In genomic region chr10:102055647-102056419, GRCh38 we compare ENCODE assay signal across 8 cellular contexts. TPM values are rescaled to one million over a fixed set of nuclear protein-coding genes. Genes with fewer than 3 reads are reported as not detected.
A peak's percentile ranks its signal among the peaks of the same experiment; 100 is the strongest.
DNase-seq lines count a peak whose midpoint lies in the region; ATAC-seq and TF ChIP-seq lines count a peak whose summit lies in the region.

ARMH3 (minus strand) TSS chr10:102056173; CDS start chr10:102040114, 16,059 bp downstream.

- H3K9me3 ChIP-seq in heart right ventricle: no peaks in the 10 kb centered on the region
- no peaks in the 10 kb centered on the region for H3K9me3 ChIP-seq in upper lobe of left lung

- DNase-seq in GM12865 (ENCODE audit: low read depth) (peak; percentile 98), NCI-H1417 treated with DMSO at 0.1 percent for 48 hours (lab: John Stamatoyannopoulos, UW) (peak; percentile 50), T-cell (peak; percentile 75 to 91 (median 84)), heart right ventricle (peak; percentile 90 to 96), posterior cingulate gyrus (peak; percentile 89 to 99 (median 93)), upper lobe of left lung (peak; percentile 97 to 98)

- CTCF ChIA-PET in T-cell (lab: Charles Lee): interaction anchor here (0.7 to 1.7 kb wide), 2 partner anchors 46 to 1760 kb away, joined by 3 to 6 read pairs; no protein-coding TSS in a partner anchor

- peak within 1 kb of the TSS; percentile 88 to 96 (median 94) for H3K4me3 Mint-ChIP-seq in T-cell

- no peaks in the 10 kb centered on the region for H3K36me3 Mint-ChIP-seq in T-cell

- WGBS in adipose tissue, 3 donors: 0 to 1% (median 1%) methylated on average over 59 to 79 of the region's 79 CpGs
- 0 to 1% methylated on average over 75 to 79 of the region's 79 CpGs for WGBS in heart right ventricle, 2 donors
- 1 to 3% methylated on average over 11 to 57 of the region's 79 CpGs for WGBS in upper lobe of left lung, 2 donors

- H3K27ac ChIP-seq in adipose tissue (ENCODE audit: low read depth, low read length) (peak within 1 kb of the TSS; percentile 25), heart right ventricle (peak within 1 kb of the TSS; percentile 85 to 98 (median 95)), upper lobe of left lung (peak within 1 kb of the TSS; percentile 91 to 96 (median 93))

- H3K27ac Mint-ChIP-seq in T-cell: peak within 1 kb of the TSS; percentile 92 to 96

- ATAC-seq in HG02759 (IDR thresholded peaks at IDR 0.05; ENCODE audit: unreplicated experiment): peak; percentile 96
- peak; percentile 95 to 97 (median 96) for ATAC-seq in T-cell (replicated peaks in 1 of 4)
- ATAC-seq in heart right ventricle: peak; percentile 96 to 99 (median 98)
- peak; percentile 96 to 99 for ATAC-seq in upper lobe of left lung (ENCODE audit: low FRiP score in 2 of 2)

- H3K27me3 ChIP-seq in heart right ventricle (no peaks in the 10 kb centered on the region), upper lobe of left lung (no peaks in the 10 kb centered on the region)

- TF ChIP-seq POLR2A in upper lobe of left lung (IDR thresholded peaks at IDR 0.05): peak in 3 of 4 donors; percentile 41 to 88 (median 44)

- no peaks in the 10 kb centered on the region for H3K9me3 Mint-ChIP-seq in T-cell

- POLR2A ChIA-PET in T-cell (lab: Charles Lee): interaction anchor here (0.5 to 0.6 kb wide), 2 partner anchors 93 to 193 kb away, joined by 3 to 4 read pairs; no protein-coding TSS in a partner anchor

- TF ChIP-seq CTCF in GM12865 (IDR thresholded peaks at IDR 0.05; ENCODE audit: insufficient read depth, low read depth, low read length, missing control alignments) (no peak), heart right ventricle (IDR thresholded peaks at IDR 0.05) (no peak), upper lobe of left lung (IDR thresholded peaks at IDR 0.05) (peak in 4 of 6 experiments; percentile 33 to 58 (median 40))

- H3K4me1 Mint-ChIP-seq in T-cell: peaks cover 44 to 48% (median 45%) of the 10 kb centered on the region in 3 donors

- H3K4me1 ChIP-seq in heart right ventricle (peaks cover 0 to 43% (median 32%) of the 10 kb centered on the region in 9 donors), upper lobe of left lung (peaks cover 29 to 43% (median 34%) of the 10 kb centered on the region in 4 donors)

- H3K27me3 Mint-ChIP-seq in T-cell: no peaks in the 10 kb centered on the region

- intact Hi-C loops in heart right ventricle (cut with DNase I): loop anchor here in 1 of 10 donors (5.0 kb wide), 1 partner anchor 61 kb away; no protein-coding TSS in a partner anchor
- intact Hi-C loops in posterior cingulate gyrus (cut with DNase I): no loop called here

- no peak for TF ChIP-seq EP300 in upper lobe of left lung (IDR thresholded peaks at IDR 0.05)

- H3K4me3 ChIP-seq in GM12865 (ENCODE audit: low read depth, low read length) (peak within 1 kb of the TSS; percentile 98), heart right ventricle (peak within 1 kb of the TSS; percentile 77 to 96 (median 87)), upper lobe of left lung (peak within 1 kb of the TSS; percentile 64 to 85 (median 66))

- H3K36me3 ChIP-seq in heart right ventricle (no peaks in the 10 kb centered on the region), upper lobe of left lung (no peaks in the 10 kb centered on the region)

RNA-seq across cellular contexts. Expression of gene ARMH3, which starts in this region (rescaled TPM):
- 10 to 100 TPM; 26.4 to 30.0 (median 27.2) TPM for total RNA-seq in T-cell
- 10 to 100 TPM in 2 of 3 donors, 1 to 10 TPM in 1; 9.6 to 14.0 (median 10.0) TPM for polyA plus RNA-seq in adipose tissue
- total RNA-seq in heart right ventricle: 10 to 100 TPM; 45.0 to 96.8 (median 59.5) TPM
- polyA plus RNA-seq in heart right ventricle: 10 to 100 TPM; 24.1 to 34.8 TPM
- total RNA-seq in upper lobe of left lung: 10 to 100 TPM; 14.4 to 39.8 (median 25.5) TPM

Comparison
In these comparisons a context has a peak if more than half of its experiments do, and no peak if none do; other contexts are left out.
1. Peak in every context shown above with its lines: DNase-seq, ATAC-seq, H3K4me3 ChIP-seq and H3K27ac ChIP-seq.
2. CTCF ChIP-seq: peak in upper lobe of left lung (4 of 6); none in GM12865 (single experiment) and heart right ventricle (0 of 9).
3. H3K27ac ChIP-seq: peak in every context shown above with its lines; median percentile 95 in heart right ventricle; 93 in upper lobe of left lung; 25 in adipose tissue.